In the genomic region with DNA sequence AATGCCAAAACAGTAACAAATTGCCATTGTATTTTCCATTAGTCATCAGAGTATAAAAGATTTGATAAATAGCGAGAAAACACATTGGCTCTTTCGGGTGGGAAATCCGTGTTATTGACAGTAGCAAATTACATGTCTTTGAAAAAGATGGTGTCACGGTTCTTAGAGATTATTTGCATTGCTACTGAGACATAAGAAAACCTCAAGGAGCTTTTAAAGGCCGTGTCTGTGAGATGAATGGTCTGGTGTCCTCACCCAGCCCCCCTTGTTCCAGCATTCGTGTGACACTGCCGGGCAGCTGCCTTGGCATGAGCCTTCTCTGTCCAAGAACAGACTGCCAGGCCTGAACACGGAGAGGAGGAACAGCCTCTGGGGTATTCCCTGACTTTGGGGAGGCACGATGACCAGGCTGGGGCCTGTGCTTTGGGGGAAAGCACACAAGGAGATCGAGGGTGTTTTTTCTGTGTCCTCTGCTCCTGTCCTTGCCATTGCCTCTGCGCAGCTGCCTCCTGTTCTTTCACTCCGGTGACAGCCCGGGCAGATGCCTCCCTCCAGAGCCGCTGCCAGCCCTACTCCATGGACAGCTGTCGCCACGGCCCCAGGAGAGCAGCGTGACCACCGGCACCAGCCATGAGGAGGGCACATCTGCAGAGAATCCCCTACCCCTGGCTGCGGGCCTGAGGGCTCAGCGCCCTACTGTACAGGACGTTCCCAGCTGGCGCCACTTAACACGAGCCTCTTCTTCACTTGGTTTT, we compare ENCODE assay signal across 1 cellular context.
TF ChIP-seq lines count a peak whose summit lies in the region.

No MANE protein-coding gene starts in this region.

TF ChIP-seq in K562, 482 proteins besides CTCF, POLR2A, EP300 and RAD21:
- TF ChIP-seq BACH1 (tag; IDR thresholded peaks at IDR 0.05) (no peak), ESRRB (CRISPR knock-in tag; IDR thresholded peaks at IDR 0.05; ENCODE audit: borderline replicate concordance) (no peak), ZNF165 (CRISPR knock-in tag; IDR thresholded peaks at IDR 0.05; ENCODE audit: borderline replicate concordance) (no peak), CCNT2 (IDR thresholded peaks at IDR 0.05; ENCODE audit: borderline replicate concordance, extremely low read depth, insufficient read length, low read depth, low read length) (no peak)
